ENCODE assay signal across 1 cellular context in the genomic region with DNA sequence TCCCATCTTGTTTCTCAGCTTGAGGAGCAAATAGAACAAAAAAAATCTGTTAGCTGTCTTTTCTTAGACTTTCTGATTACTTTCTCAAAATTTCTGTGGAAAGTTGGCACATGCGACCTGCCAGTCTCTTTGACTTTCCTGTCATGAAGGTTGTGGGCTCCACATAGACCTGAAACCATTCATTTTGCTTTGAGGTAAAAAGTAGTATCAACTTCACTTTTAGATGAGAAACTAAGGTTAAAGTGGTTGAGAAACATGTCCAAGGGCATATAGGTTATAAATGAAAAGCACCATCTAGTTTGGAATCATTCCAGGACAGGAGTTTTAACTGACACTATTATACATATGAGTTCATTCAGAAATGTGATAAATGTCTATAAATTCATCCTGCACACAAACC.
TF ChIP-seq lines count a peak whose summit lies in the region.

No MANE protein-coding gene starts in this region.

TF ChIP-seq in GM12878, 131 proteins besides CTCF, POLR2A, EP300 and RAD21 (continued from another document):
- TF ChIP-seq, protein P1, sequence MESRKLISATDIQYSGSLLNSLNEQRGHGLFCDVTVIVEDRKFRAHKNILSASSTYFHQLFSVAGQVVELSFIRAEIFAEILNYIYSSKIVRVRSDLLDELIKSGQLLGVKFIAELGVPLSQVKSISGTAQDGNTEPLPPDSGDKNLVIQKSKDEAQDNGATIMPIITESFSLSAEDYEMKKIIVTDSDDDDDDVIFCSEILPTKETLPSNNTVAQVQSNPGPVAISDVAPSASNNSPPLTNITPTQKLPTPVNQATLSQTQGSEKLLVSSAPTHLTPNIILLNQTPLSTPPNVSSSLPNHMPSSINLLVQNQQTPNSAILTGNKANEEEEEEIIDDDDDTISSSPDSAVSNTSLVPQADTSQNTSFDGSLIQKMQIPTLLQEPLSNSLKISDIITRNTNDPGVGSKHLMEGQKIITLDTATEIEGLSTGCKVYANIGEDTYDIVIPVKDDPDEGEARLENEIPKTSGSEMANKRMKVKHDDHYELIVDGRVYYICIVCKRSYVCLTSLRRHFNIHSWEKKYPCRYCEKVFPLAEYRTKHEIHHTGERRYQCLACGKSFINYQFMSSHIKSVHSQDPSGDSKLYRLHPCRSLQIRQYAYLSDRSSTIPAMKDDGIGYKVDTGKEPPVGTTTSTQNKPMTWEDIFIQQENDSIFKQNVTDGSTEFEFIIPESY (IDR thresholded peaks at IDR 0.05), result no peak
- TF ChIP-seq IKZF2 (IDR thresholded peaks at IDR 0.05) (peak; percentile 32 to 49; a peak in 2 of 4 replicates), ESRRA (IDR thresholded peaks at IDR 0.05; ENCODE audit: low read length) (0 out of 2 replicates have a peak, but pooled peaks have one; percentile 49)
